In genomic region chr7:88278881-88279280, GRCh38 we compare ENCODE assay signal across 16 cellular contexts. TPM values are rescaled to one million over a fixed set of nuclear protein-coding genes. Genes with fewer than 3 reads are reported as not detected.
DNase-seq lines count a peak whose midpoint lies in the region; ATAC-seq and TF ChIP-seq lines count a peak whose summit lies in the region.
"Had no signal": no experiment of that assay in that cellular context is flagged by ENCODE, and none has a peak within 500 bp of the region (broad histone marks: within the 10 kb centered on the region; RNA-seq: fewer than 3 reads in every experiment).

No MANE protein-coding gene starts in this region.

- peak overlapping the region; percentile 99 for H3K27ac Mint-ChIP-seq in Calu3 (ENCODE audit: unreplicated experiment)
- H3K27ac Mint-ChIP-seq: activated CD8-positive, alpha-beta T cell treated with anti-CD3 and anti-CD28 coated beads for 36 hours; activated naive CD4-positive, alpha-beta T cell treated with anti-CD3 and anti-CD28 coated beads, Interleukin-2, amount 50 U/mL, for 24 hours; T-helper 1 cell treated with Interleukin-12 subunit alpha and Interleukin-12 subunit beta and Interleukin-4 antibody, amounts not matched to agents 30 μg/mL and 1 μg/mL, for 36 hours had no signal

- no peaks in the 10 kb centered on the region for H3K27me3 ChIP-seq in tibial artery
- H3K27me3 ChIP-seq: dorsolateral prefrontal cortex, hepatocyte had no signal

- no peaks in the 10 kb centered on the region for H3K27me3 Mint-ChIP-seq in Calu3 (ENCODE audit: unreplicated experiment)

- H3K4me3 ChIP-seq in epithelial cell of esophagus (ENCODE audit: low read length) = no peak overlapping the region
- no peak overlapping the region for H3K4me3 ChIP-seq in tibial artery
- H3K4me3 ChIP-seq: dorsolateral prefrontal cortex, hepatocyte had no signal

- peaks cover 6% of the 10 kb centered on the region for H3K36me3 Mint-ChIP-seq in Calu3 (ENCODE audit: insufficient read depth, unreplicated experiment)
- H3K36me3 Mint-ChIP-seq: activated naive CD4-positive, alpha-beta T cell treated with anti-CD3 and anti-CD28 coated beads, Interleukin-2, amount 50 U/mL, for 24 hours had no signal

- TF ChIP-seq CTCF in Calu3 (IDR thresholded peaks at IDR 0.05; ENCODE audit: unreplicated experiment) = no peak
- TF ChIP-seq CTCF in epithelial cell of esophagus (IDR thresholded peaks at IDR 0.05; ENCODE audit: insufficient read depth, low read depth, low read length, missing control alignments) = no peak
- no peak for TF ChIP-seq CTCF in tibial artery (IDR thresholded peaks at IDR 0.05)

- H3K9me3 ChIP-seq in tibial artery = no peaks in the 10 kb centered on the region

- no peaks in the 10 kb centered on the region for H3K4me1 ChIP-seq in tibial artery

- H3K4me3 Mint-ChIP-seq in Calu3 (ENCODE audit: low read depth, unreplicated experiment) = peak overlapping the region; percentile 36
- H3K4me3 Mint-ChIP-seq: activated CD8-positive, alpha-beta T cell treated with anti-CD3 and anti-CD28 coated beads for 36 hours; activated naive CD4-positive, alpha-beta T cell treated with anti-CD3 and anti-CD28 coated beads, Interleukin-2, amount 50 U/mL, for 24 hours; T-helper 1 cell treated with Interleukin-12 subunit alpha and Interleukin-12 subunit beta and Interleukin-4 antibody, amounts not matched to agents 30 μg/mL and 1 μg/mL, for 36 hours had no signal

- H3K27ac ChIP-seq in tibial artery = no peak overlapping the region
- H3K27ac ChIP-seq: dorsolateral prefrontal cortex, hepatocyte had no signal

- BruUV-seq in Calu3 (replicated peaks; lab: Mats Ljungman, UMichigan) = TSS peak; percentile 11

- DNase-seq in Calu3 (peak; percentile 52), OCI-M1 (lab: John Stamatoyannopoulos, UW) (peak; percentile 89), epithelial cell of esophagus (ENCODE audit: low read depth) (peak; percentile 87), medulla oblongata (ENCODE audit: extremely low spot score) (peak; percentile 27), tibial artery (no peak), HK-2 (ENCODE audit: unreplicated experiment) (no peak)
- DNase-seq: activated CD8-positive, alpha-beta T cell treated with anti-CD3 and anti-CD28 coated beads for 36 hours; dorsolateral prefrontal cortex; EL; NCI-H1417; NCI-H82 had no signal

- no peaks in the 10 kb centered on the region for H3K36me3 ChIP-seq in tibial artery

- CTCF ChIA-PET in Calu3 (lab: Charles Lee) = interaction anchor here (0.7 to 2.2 kb wide), 4 partner anchors 24 to 58 kb away, joined by 3 to 15 read pairs (median 4); no protein-coding TSS in a partner anchor

- H3K4me1 Mint-ChIP-seq in Calu3 (ENCODE audit: low read depth, unreplicated experiment) = peaks cover 18% of the 10 kb centered on the region
- H3K4me1 Mint-ChIP-seq: activated naive CD4-positive, alpha-beta T cell treated with anti-CD3 and anti-CD28 coated beads, Interleukin-2, amount 50 U/mL, for 24 hours had no signal

- ATAC-seq in GM18907 (IDR thresholded peaks at IDR 0.05; ENCODE audit: unreplicated experiment) (no peak), GM18498 (IDR thresholded peaks at IDR 0.05; ENCODE audit: unreplicated experiment) (no peak)
- ATAC-seq: activated CD8-positive, alpha-beta T cell treated with anti-CD3 and anti-CD28 coated beads for 36 hours had no signal

- H3K9me3 Mint-ChIP-seq in Calu3 (ENCODE audit: low read depth, unreplicated experiment) = no peaks in the 10 kb centered on the region
- H3K9me3 Mint-ChIP-seq: activated CD8-positive, alpha-beta T cell treated with anti-CD3 and anti-CD28 coated beads for 36 hours; activated naive CD4-positive, alpha-beta T cell treated with anti-CD3 and anti-CD28 coated beads, Interleukin-2, amount 50 U/mL, for 24 hours; T-helper 1 cell treated with Interleukin-12 subunit alpha and Interleukin-12 subunit beta and Interleukin-4 antibody, amounts not matched to agents 30 μg/mL and 1 μg/mL, for 36 hours had no signal

- intact Hi-C loops in Calu3 (cut with micrococcal nuclease; ENCODE audit: unreplicated experiment) (loop anchor here (1.0 kb wide), 1 partner anchor 10 kb away; no protein-coding TSS in a partner anchor), tibial artery (cut with DNase I; ENCODE audit: low total_unique reads) (no loop called here)

RNA-seq across cellular contexts. Expression of gene STEAP4, which starts 27.8 kb away (rescaled TPM):
- total RNA-seq in Calu3 (2022) = 7.4 and 11.3 TPM in 2 replicates
- total RNA-seq: activated CD8-positive, alpha-beta T cell treated with anti-CD3 and anti-CD28 coated beads for 36 hours had no signal

RNA-seq across cellular contexts. Expression of gene SRI, which starts 59.0 kb away (rescaled TPM):
- total RNA-seq in Calu3 (2022) = 148 and 173 TPM in 2 replicates

Comparison
In these comparisons a context has a peak if more than half of its experiments do, and no peak if none do; other contexts are left out.
1. DNase-seq: peak in Calu3 (single experiment), OCI-M1 (single experiment), epithelial cell of esophagus (single experiment) and medulla oblongata (single experiment); none in tibial artery (0 of 2) and HK-2 (single experiment).